19 cellular contexts compared by ENCODE assay signal in genomic region chr10:127737563-127738511, GRCh38. TPM values are rescaled to one million over a fixed set of nuclear protein-coding genes. Genes with fewer than 3 reads are reported as not detected.
DNase-seq lines count a peak whose midpoint lies in the region; ATAC-seq and TF ChIP-seq lines count a peak whose summit lies in the region.
"Had no signal": no experiment of that assay in that cellular context is flagged by ENCODE, and none has a peak within 500 bp of the region (broad histone marks: within the 10 kb centered on the region; RNA-seq: fewer than 3 reads in every experiment).

No MANE protein-coding gene starts in this region.

- H3K36me3 Mint-ChIP-seq in glutamatergic neuron (ENCODE audit: unreplicated experiment), result peaks cover 14% of the 10 kb centered on the region
- no peaks in the 10 kb centered on the region for H3K36me3 Mint-ChIP-seq in nephron (ENCODE audit: low read depth)
- H3K36me3 Mint-ChIP-seq: CD8-positive, alpha-beta memory T cell had no signal

- H3K27me3 Mint-ChIP-seq in glutamatergic neuron (ENCODE audit: unreplicated experiment) (peaks cover 18% of the 10 kb centered on the region), nephron (ENCODE audit: low read depth) (peaks cover 97% of the 10 kb centered on the region)

- H3K4me3 ChIP-seq in heart left ventricle, result peak overlapping the region in 11 of 12 donors; percentile 2 to 53 (median 45)
- H3K4me3 ChIP-seq in A673 (ENCODE audit: low read depth, low read length, poor library complexity, severe bottlenecking), result no peak overlapping the region
- H3K4me3 ChIP-seq: GM12878, ovary had no signal

- peaks cover 24 to 83% (median 56%) of the 10 kb centered on the region in 9 donors for H3K27me3 ChIP-seq in heart left ventricle
- peaks cover 82% of the 10 kb centered on the region for H3K27me3 ChIP-seq in A673 (replicated peaks; ENCODE audit: insufficient read depth, low read depth, low read length, poor library complexity)

- no peaks in the 10 kb centered on the region for H3K9me3 ChIP-seq in heart left ventricle
- no peaks in the 10 kb centered on the region for H3K9me3 ChIP-seq in A673 (ENCODE audit: low read depth, low read length, poor library complexity, severe bottlenecking)
- H3K9me3 ChIP-seq: ovary had no signal

- H3K4me1 Mint-ChIP-seq in glutamatergic neuron (ENCODE audit: low read depth, unreplicated experiment), result no peaks in the 10 kb centered on the region
- no peaks in the 10 kb centered on the region for H3K4me1 Mint-ChIP-seq in nephron
- H3K4me1 Mint-ChIP-seq: CD8-positive, alpha-beta memory T cell had no signal

- peak in 1 of 4 donors; percentile 25 for ATAC-seq in heart left ventricle
- no peak for ATAC-seq in left cardiac atrium
- ATAC-seq in GM21515 (IDR thresholded peaks at IDR 0.05; ENCODE audit: unreplicated experiment), result no peak
- ATAC-seq: GM12878 had no signal

- CTCF ChIA-PET in A673 (lab: Charles Lee), result no interaction called here

- peak overlapping the region in 7 of 12 donors; percentile 36 to 79 (median 66) for H3K27ac ChIP-seq in heart left ventricle
- H3K27ac ChIP-seq in A673 (ENCODE audit: low read depth, low read length, poor library complexity, severe bottlenecking), result no peak overlapping the region
- H3K27ac ChIP-seq: ovary had no signal

- peak overlapping the region; percentile 30 for H3K4me3 Mint-ChIP-seq in glutamatergic neuron (ENCODE audit: unreplicated experiment)
- H3K4me3 Mint-ChIP-seq in nephron, result peak overlapping the region; percentile 60 to 68 (median 64)
- H3K4me3 Mint-ChIP-seq: CD8-positive, alpha-beta memory T cell; stimulated activated naive CD8-positive, alpha-beta T cell treated with anti-CD3 and anti-CD28 coated beads, Interleukin-15, Interleukin-2, amounts not matched to agents 100 ng/mL and 50 ng/mL, for 24 hours had no signal

- peaks cover 0 to 34% (median 3%) of the 10 kb centered on the region in 12 donors for H3K4me1 ChIP-seq in heart left ventricle
- no peaks in the 10 kb centered on the region for H3K4me1 ChIP-seq in A673 (ENCODE audit: insufficient read depth, low read length, poor library complexity, severe bottlenecking)

- H3K9me3 Mint-ChIP-seq in glutamatergic neuron (ENCODE audit: unreplicated experiment) (peaks cover 2% of the 10 kb centered on the region), nephron (peaks cover 8% of the 10 kb centered on the region)
- H3K9me3 Mint-ChIP-seq: stimulated activated naive CD8-positive, alpha-beta T cell treated with anti-CD3 and anti-CD28 coated beads, Interleukin-15, Interleukin-2, amounts not matched to agents 100 ng/mL and 50 ng/mL, for 24 hours had no signal

- TF ChIP-seq CTCF in heart left ventricle (IDR thresholded peaks at IDR 0.05), result no peak
- no peak for TF ChIP-seq CTCF in glutamatergic neuron (IDR thresholded peaks at IDR 0.05; ENCODE audit: partially characterized antibody, unreplicated experiment)
- no peak for TF ChIP-seq CTCF in nephron (IDR thresholded peaks at IDR 0.05; ENCODE audit: unreplicated experiment in 3 of 3)
- TF ChIP-seq CTCF in A673 (conservative IDR thresholded peaks at IDR 0.05; ENCODE audit: low read depth, low read length), result no peak

- intact Hi-C loops in heart left ventricle (cut with DNase I), result no loop called here
- intact Hi-C loops in left cardiac atrium (cut with DNase I), result no loop called here
- intact Hi-C loops in A673 (cut with micrococcal nuclease; ENCODE audit: unreplicated experiment), result no loop called here

- 8 to 10% (median 9%) methylated on average over 40 to 59 of the region's 59 CpGs for WGBS in heart left ventricle, 4 donors

- H3K36me3 ChIP-seq in heart left ventricle, result no peaks in the 10 kb centered on the region
- H3K36me3 ChIP-seq in A673 (ENCODE audit: insufficient read depth, low read length, poor library complexity, severe bottlenecking), result no peaks in the 10 kb centered on the region
- H3K36me3 ChIP-seq: ovary had no signal

- DNase-seq in heart left ventricle, result no peak
- DNase-seq in left cardiac atrium, result no peak
- DNase-seq in glutamatergic neuron, result no peak
- no peak for DNase-seq in nucleus accumbens (lab: John Stamatoyannopoulos, UW)
- DNase-seq in A673 (ENCODE audit: low spot score), result no peak
- no peak for DNase-seq in NCI-H446 (lab: John Stamatoyannopoulos, UW)
- DNase-seq: activated effector memory CD4-positive, alpha-beta T cell treated with anti-CD3 and anti-CD28 coated beads, Interleukin-2, amount 50 U/mL, for 16 hours; CD8-positive, alpha-beta memory T cell; Karpas-422; NCI-H146; ovary had no signal

- POLR2A ChIA-PET in A673 (lab: Charles Lee; ENCODE audit: low non-redundant PET), result no interaction called here

- H3K27ac Mint-ChIP-seq in glutamatergic neuron (ENCODE audit: unreplicated experiment) (no peak overlapping the region), nephron (no peak overlapping the region)
- H3K27ac Mint-ChIP-seq: CD8-positive, alpha-beta memory T cell; stimulated activated naive CD8-positive, alpha-beta T cell treated with anti-CD3 and anti-CD28 coated beads, Interleukin-15, Interleukin-2, amounts not matched to agents 100 ng/mL and 50 ng/mL, for 24 hours had no signal

- no peak for TF ChIP-seq POLR2A in heart left ventricle (IDR thresholded peaks at IDR 0.05)

- BruUV-seq in A673 (replicated peaks; lab: Mats Ljungman, UMichigan), result no TSS peak

RNA-seq across cellular contexts. Expression of gene FOXI2, which starts 0.9 kb away (rescaled TPM):
- total RNA-seq in heart left ventricle, result under 1 TPM in 7 of 9 donors, not detected in 2; 0.14 to 0.61 (median 0.28) TPM
- polyA plus RNA-seq in heart left ventricle, result under 1 TPM in 1 of 2 donors, not detected in 1; 0.30 TPM
- total RNA-seq in left cardiac atrium, result under 1 TPM in 1 of 2 donors, not detected in 1; 0.29 TPM
- 0.17 TPM for total RNA-seq in glutamatergic neuron (ENCODE audit: unreplicated experiment)
- total RNA-seq in A673 (2021), result not detected in 2 replicates
- total RNA-seq: activated CD8-positive, alpha-beta memory T cell treated with anti-CD3 and anti-CD28 coated beads for 36 hours; CD8-positive, alpha-beta memory T cell; chondrocyte; epithelial cell of proximal tubule; GM12878; NCI-H460 had no signal
- polyA plus RNA-seq: CD8-positive, alpha-beta memory T cell; GM12878 had no signal
